13 cellular contexts compared by ENCODE assay signal in genomic region chr1:202567747-202568146, GRCh38.
DNase-seq lines count a peak whose midpoint lies in the region; TF ChIP-seq lines count a peak whose summit lies in the region.
"Had no signal": no experiment of that assay in that cellular context is flagged by ENCODE, and none has a peak within 500 bp of the region (broad histone marks: within the 10 kb centered on the region; RNA-seq: fewer than 3 reads in every experiment).

No MANE protein-coding gene starts in this region.

- H3K27ac ChIP-seq in HUES6 (ENCODE audit: low read depth, low read length) (peak overlapping the region; percentile 64), stomach smooth muscle (ENCODE audit: low read length) (peak overlapping the region; percentile 85)
- H3K27ac ChIP-seq: colonic mucosa had no signal

- H3K4me1 ChIP-seq in HUES6 (ENCODE audit: control insufficient read depth, insufficient read depth, low read length) (peaks cover 50% of the 10 kb centered on the region), stomach smooth muscle (ENCODE audit: control insufficient read depth, insufficient read depth, low read length) (peaks cover 67% of the 10 kb centered on the region)
- H3K4me1 ChIP-seq: colonic mucosa had no signal

- H3K9ac ChIP-seq in HUES6 (ENCODE audit: low read length) (peak overlapping the region; percentile 59), stomach smooth muscle (ENCODE audit: low read length in 2 of 2) (peak overlapping the region in 1 of 2 donors; percentile 18)

- H3K36me3 ChIP-seq in HUES6 (ENCODE audit: control insufficient read depth, insufficient read depth, low read length): no peaks in the 10 kb centered on the region
- peaks cover 45 to 60% of the 10 kb centered on the region in 2 donors for H3K36me3 ChIP-seq in stomach smooth muscle (ENCODE audit: control insufficient read depth in 2 of 2, insufficient read depth in 2 of 2, low read length in 2 of 2)
- H3K36me3 ChIP-seq: colonic mucosa had no signal

- in situ Hi-C loops in astrocyte of the spinal cord (cut with HindIII; ENCODE audit: low sequenced_read_pairs): no loop called here

- TF ChIP-seq CTCF in astrocyte of the spinal cord (IDR thresholded peaks at IDR 0.05; ENCODE audit: low read depth, low read length) (no peak), GM10266 (IDR thresholded peaks at IDR 0.05; ENCODE audit: control insufficient read depth, insufficient read depth, low read depth, missing control alignments) (no peak)

- peak overlapping the region; percentile 30 for H3K4me3 ChIP-seq in HUES6 (ENCODE audit: low read depth, low read length)
- no peak overlapping the region for H3K4me3 ChIP-seq in astrocyte of the spinal cord (ENCODE audit: low read depth, low read length)
- H3K4me3 ChIP-seq in stomach smooth muscle (ENCODE audit: low read length in 2 of 2): peak overlapping the region; percentile 4 to 9
- H3K4me3 ChIP-seq: colonic mucosa had no signal

- DNase-seq in astrocyte of the spinal cord (ENCODE audit: low read depth, low spot score) (peak; percentile 52), kidney glomerular epithelial cell (lab: John Stamatoyannopoulos, UW) (peak; percentile 63), NOMO-1 treated with dmso at 0.1 percent for 144 hours (lab: John Stamatoyannopoulos, UW; ENCODE audit: unreplicated experiment) (no peak), cerebellar nuclear complex (lab: John Stamatoyannopoulos, UW) (no peak), GM10266 (ENCODE audit: extremely low spot score) (no peak)
- no peak for DNase-seq in activated naive CD4-positive, alpha-beta T cell treated with Interleukin-2 at 50 U/mL for 16 hours
- DNase-seq: Caco-2; colonic mucosa; NCI-H1694; stimulated activated CD4-positive, alpha-beta T cell treated with anti-CD3 and anti-CD28 coated beads, Interleukin-4, amount 100 ng/mL, for 24 hours; T1000 had no signal

- no peaks in the 10 kb centered on the region for H3K9me3 ChIP-seq in HUES6 (ENCODE audit: control insufficient read depth, insufficient read depth, low read depth, low read length)
- no peaks in the 10 kb centered on the region for H3K9me3 ChIP-seq in stomach smooth muscle (ENCODE audit: control insufficient read depth in 2 of 2, low read length in 2 of 2)
- H3K9me3 ChIP-seq: Caco-2, colonic mucosa had no signal

- no peaks in the 10 kb centered on the region for H3K27me3 ChIP-seq in HUES6 (ENCODE audit: control insufficient read depth, insufficient read depth, low read length)
- no peaks in the 10 kb centered on the region for H3K27me3 ChIP-seq in stomach smooth muscle (ENCODE audit: control insufficient read depth in 1 of 2, insufficient read depth in 2 of 2, low read length in 2 of 2)
- H3K27me3 ChIP-seq: colonic mucosa had no signal

Comparison
In these comparisons a context has a peak if more than half of its experiments do, and no peak if none do; other contexts are left out.
1. DNase-seq: peak in astrocyte of the spinal cord (single experiment) and kidney glomerular epithelial cell (single experiment); none in activated naive CD4-positive, alpha-beta T cell treated with Interleukin-2 at 50 U/mL for 16 hours (single experiment), NOMO-1 treated with dmso at 0.1 percent for 144 hours (single experiment), cerebellar nuclear complex (0 of 2) and GM10266 (single experiment).